ENCODE assay signal across 10 cellular contexts in genomic region chr6:112563368-112563767, GRCh38.
DNase-seq lines count a peak whose midpoint lies in the region; ATAC-seq and TF ChIP-seq lines count a peak whose summit lies in the region.
"Had no signal": no experiment of that assay in that cellular context is flagged by ENCODE, and none has a peak within 500 bp of the region (broad histone marks: within the 10 kb centered on the region; RNA-seq: fewer than 3 reads in every experiment).

No MANE protein-coding gene starts in this region.

- H3K4me3 ChIP-seq in ectodermal cell (ENCODE audit: insufficient read depth, low read depth, low read length) = no peak overlapping the region

- peak overlapping the region; percentile 72 for H3K27ac ChIP-seq in ectodermal cell (ENCODE audit: insufficient read depth, low read depth, low read length, poor library complexity, severe bottlenecking)
- H3K27ac ChIP-seq: C4-2B had no signal

- no peak for ATAC-seq in HG03159 (IDR thresholded peaks at IDR 0.05; ENCODE audit: unreplicated experiment)

- H3K27me3 ChIP-seq in ectodermal cell (ENCODE audit: control insufficient read depth, insufficient read depth, low read length, poor library complexity, severe bottlenecking) = no peaks in the 10 kb centered on the region

- no peaks in the 10 kb centered on the region for H3K9me3 ChIP-seq in ectodermal cell (ENCODE audit: control insufficient read depth, low read length)

- H3K4me1 ChIP-seq in ectodermal cell (ENCODE audit: control insufficient read depth, insufficient read depth, low read length) = peaks cover 15% of the 10 kb centered on the region

- WGBS in ectodermal cell, 2 experiments = 36 to 40% methylated on average over 3 of the region's 3 CpGs

- DNase-seq in AG20443 (ENCODE audit: low spot score) (peak; percentile 38), HuH-7.5 (ENCODE audit: low spot score) (peak; percentile 9), mesothelial cell of epicardium (ENCODE audit: low spot score in 2 of 2, unreplicated experiment in 2 of 2) (no peak), NK-92 (lab: John Stamatoyannopoulos, UW; ENCODE audit: unreplicated experiment) (no peak), NCI-H2107 (lab: John Stamatoyannopoulos, UW) (no peak), Kasumi-1 (lab: John Stamatoyannopoulos, UW) (no peak)
- DNase-seq: stimulated activated CD4-positive, alpha-beta T cell treated with anti-CD3 and anti-CD28 coated beads, Interleukin-2, amount 100 ng/mL, for 48 hours had no signal

- no peaks in the 10 kb centered on the region for H3K9me3 Mint-ChIP-seq in mesothelial cell of epicardium

- no peak overlapping the region for H3K4me3 Mint-ChIP-seq in mesothelial cell of epicardium

- H3K4me1 Mint-ChIP-seq in mesothelial cell of epicardium = peaks cover 19% of the 10 kb centered on the region

- no peaks in the 10 kb centered on the region for H3K27me3 Mint-ChIP-seq in mesothelial cell of epicardium (ENCODE audit: low read depth)

- H3K36me3 Mint-ChIP-seq in mesothelial cell of epicardium = no peaks in the 10 kb centered on the region

- H3K27ac Mint-ChIP-seq in mesothelial cell of epicardium = peak overlapping the region; percentile 87

- no peak for TF ChIP-seq CTCF in mesothelial cell of epicardium (IDR thresholded peaks at IDR 0.05; ENCODE audit: unreplicated experiment)

- no peaks in the 10 kb centered on the region for H3K36me3 ChIP-seq in ectodermal cell (ENCODE audit: control insufficient read depth, insufficient read depth, low read length)

Comparison
In these comparisons a context has a peak if more than half of its experiments do, and no peak if none do; other contexts are left out.
1. DNase-seq: peak in AG20443 (single experiment) and HuH-7.5 (single experiment); none in mesothelial cell of epicardium (0 of 2), NK-92 (single experiment), NCI-H2107 (single experiment) and Kasumi-1 (0 of 2).